10 cellular contexts compared by ENCODE assay signal in the genomic region with DNA sequence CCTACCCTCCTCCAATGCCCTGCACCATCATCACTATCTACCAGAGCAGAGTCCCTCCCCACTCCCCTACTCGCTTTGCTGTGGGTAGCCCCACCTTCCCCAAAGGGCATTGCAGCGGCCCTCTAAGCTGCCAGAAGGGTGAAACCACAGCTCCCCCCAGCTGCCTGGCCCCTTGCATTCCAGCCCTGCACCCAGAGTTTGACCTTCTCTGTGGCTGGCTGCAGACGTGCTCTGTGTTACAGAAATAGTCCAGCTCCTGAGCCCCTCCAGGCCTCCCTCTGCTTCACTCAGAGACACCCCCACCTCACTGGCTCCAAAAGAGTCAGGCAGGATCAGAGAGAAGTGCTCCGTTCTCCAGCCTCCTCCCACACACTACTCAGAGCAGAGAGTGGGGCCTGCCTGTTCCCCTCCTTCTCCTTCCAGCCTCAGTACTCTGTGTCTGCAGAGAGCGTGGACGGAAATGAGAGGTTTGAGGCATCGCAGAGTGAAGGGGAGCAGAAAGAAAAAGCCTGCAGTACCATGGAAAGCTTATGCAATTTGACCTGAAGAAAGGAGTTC.
DNase-seq lines count a peak whose midpoint lies in the region; ATAC-seq, FAIRE-seq and TF ChIP-seq lines count a peak whose summit lies in the region.
"Had no signal": no experiment of that assay in that cellular context is flagged by ENCODE, and none has a peak within 500 bp of the region (broad histone marks: within the 10 kb centered on the region; RNA-seq: fewer than 3 reads in every experiment).

No MANE protein-coding gene starts in this region.

- H3K9me3 ChIP-seq in A549 (no peaks in the 10 kb centered on the region), IMR-90 (ENCODE audit: control insufficient read depth, insufficient read depth, low read length) (no peaks in the 10 kb centered on the region), mucosa of descending colon (no peaks in the 10 kb centered on the region)

- in situ Hi-C loops in IMR-90 (cut with MboI; ENCODE audit: low sequenced_read_pairs), result no loop called here

- H3K79me1 ChIP-seq in IMR-90 (ENCODE audit: low read depth in 1 of 2, low read length in 2 of 2), result peaks cover 0 to 7% of the 10 kb centered on the region in 2 experiments; a peak in 1 of 4 replicates

- H3K36me3 ChIP-seq in IMR-90 (ENCODE audit: control insufficient read depth, insufficient read depth, low read length), result no peaks in the 10 kb centered on the region
- H3K36me3 ChIP-seq in mucosa of descending colon (ENCODE audit: low read depth), result no peaks in the 10 kb centered on the region

- peaks cover 17% of the 10 kb centered on the region for H3K27me3 Mint-ChIP-seq in chondrocyte (ENCODE audit: low read depth)

- FAIRE-seq in A549 (lab: Jason Lieb, UNC), result no peak
- FAIRE-seq: keratinocyte had no signal

- H3K4ac ChIP-seq in IMR-90 (ENCODE audit: low read depth, low read length), result peak overlapping the region; percentile 96

- TF ChIP-seq RAD21 in A549 (conservative IDR thresholded peaks at IDR 0.05 in 1 of 2, IDR thresholded peaks at IDR 0.05 in 1 of 2) (no peak; a peak in 1 of 5 replicates), IMR-90 (IDR thresholded peaks at IDR 0.05; ENCODE audit: low read length) (no peak)

- peak overlapping the region; percentile 64 for H2BK5ac ChIP-seq in IMR-90 (ENCODE audit: low read depth, low read length, poor library complexity, severe bottlenecking)

- dilution Hi-C loops in IMR-90 (cut with HindIII; ENCODE audit: low sequenced_read_pairs, unreplicated experiment), result no loop called here

- WGBS in A549 (ENCODE audit: missing lambda C conversion rate), result 69% methylated on average over 7 of the region's 7 CpGs
- 0% methylated on average over 2 of the region's 7 CpGs; no CpG with 5 or more reads in 1 of the 2 experiments for WGBS in IMR-90 (ENCODE audit: extremely low coverage in 2 of 2, insufficient read length in 1 of 2), 2 experiments

- TF ChIP-seq EP300 in A549 (IDR thresholded peaks at IDR 0.05), result no peak

- intact Hi-C loops in IMR-90 (cut with micrococcal nuclease), result loop anchor here (1.0 to 10.0 kb wide), 3 partner anchors 8 to 84 kb away; partner anchors contain the start of genes GOLT1A and PLEKHA6
- intact Hi-C loops in mucosa of descending colon (cut with DNase I, micrococcal nuclease), result no loop called here

- peak overlapping the region; percentile 92 for H2BK20ac ChIP-seq in IMR-90 (ENCODE audit: low read depth, low read length)

- peak overlapping the region; percentile 86 for H2AK9ac ChIP-seq in IMR-90 (replicated peaks; ENCODE audit: low read depth, low read length, poor library complexity)

- no peaks in the 10 kb centered on the region for H4K20me1 ChIP-seq in IMR-90 (ENCODE audit: insufficient read depth, low read length)

- peak overlapping the region; percentile 68 for H4K91ac ChIP-seq in IMR-90 (ENCODE audit: insufficient read depth, low read depth, low read length)

- H3K4me3 ChIP-seq in A549 (no peak overlapping the region), IMR-90 (ENCODE audit: insufficient read depth, low read depth, low read length) (no peak overlapping the region), mucosa of descending colon (no peak overlapping the region)

- no peak overlapping the region for H3K4me3 Mint-ChIP-seq in chondrocyte (ENCODE audit: unreplicated experiment)

- peak overlapping the region; percentile 53 for H3K9ac ChIP-seq in IMR-90 (ENCODE audit: low read depth, low read length)

- H3K27ac ChIP-seq in A549 (peak overlapping the region; percentile 35 to 78), IMR-90 (ENCODE audit: insufficient read depth, low read length) (peak overlapping the region; percentile 93)

- no peaks in the 10 kb centered on the region for H3K36me3 Mint-ChIP-seq in chondrocyte (ENCODE audit: low read depth)
- H3K36me3 Mint-ChIP-seq: activated naive CD8-positive, alpha-beta T cell had no signal

- TF ChIP-seq CTCF in A549 (IDR thresholded peaks at IDR 0.05) (no peak), IMR-90 (conservative IDR thresholded peaks at IDR 0.05; ENCODE audit: low read depth, low read length) (no peak), chondrocyte (IDR thresholded peaks at IDR 0.05) (no peak), mucosa of descending colon (IDR thresholded peaks at IDR 0.05) (no peak), GM10248 (IDR thresholded peaks at IDR 0.05; ENCODE audit: control extremely low read depth, extremely low read depth, low read depth, missing control alignments) (no peak)

- peaks cover 25% of the 10 kb centered on the region for H3K9me1 ChIP-seq in IMR-90 (ENCODE audit: insufficient read depth, low read length)

- ATAC-seq in A549 (peak in 1 of 2 experiments; percentile 47; a peak in 3 of 6 replicates), IMR-90 (ENCODE audit: low read depth) (peak; percentile 87), mucosa of descending colon (peak; percentile 19)

- H3K4me1 Mint-ChIP-seq in chondrocyte (ENCODE audit: low read depth), result peaks cover 45% of the 10 kb centered on the region

- H3K27ac Mint-ChIP-seq in chondrocyte (ENCODE audit: unreplicated experiment), result peak overlapping the region; percentile 15
- H3K27ac Mint-ChIP-seq: activated naive CD8-positive, alpha-beta T cell had no signal

- H3K9me3 Mint-ChIP-seq in chondrocyte (ENCODE audit: low read depth), result no peaks in the 10 kb centered on the region

- H3K56ac ChIP-seq in IMR-90 (ENCODE audit: extremely low read depth, insufficient read depth, low read length), result peak overlapping the region; percentile 73

- H4K8ac ChIP-seq in IMR-90 (ENCODE audit: low read depth in 2 of 2, low read length in 2 of 2), result peak overlapping the region; percentile 78 to 85

- no peak for DNase-seq in A549 (ENCODE audit: low read depth in 1 of 2, low spot score in 1 of 2)
- DNase-seq in IMR-90, result peak; percentile 92
- DNase-seq in chondrocyte (ENCODE audit: low spot score), result no peak
- no peak for DNase-seq in mucosa of descending colon
- no peak for DNase-seq in GM10248 (ENCODE audit: extremely low spot score)
- no peak for DNase-seq in COR-L47 (lab: John Stamatoyannopoulos, UW)
- no peak for DNase-seq in NCI-H1105 (lab: John Stamatoyannopoulos, UW)
- no peak for DNase-seq in HUDEP-2 (lab: John Stamatoyannopoulos, UW; ENCODE audit: unreplicated experiment in 76 of 76)

- no TSS peak for BruUV-seq in IMR-90 (replicated peaks; lab: Mats Ljungman, UMichigan)

- CTCF ChIA-PET in A549 (lab: Yijun Ruan, JAX), result interaction anchor here (0.9 to 2.8 kb wide), 5 partner anchors 20 to 102 kb away, joined by 3 to 14 read pairs (median 4); no protein-coding TSS in a partner anchor
- CTCF ChIA-PET in IMR-90 (lab: Yijun Ruan, JAX), result interaction anchor here (0.6 to 1.5 kb wide), 4 partner anchors 16 to 67 kb away, joined by 3 to 4 read pairs (median 4); partner anchors contain the start of gene PLEKHA6
- CTCF ChIA-PET in GM10248 (lab: Yijun Ruan, JAX), result interaction anchor here (1.0 kb wide), 1 partner anchor 12 kb away, joined by 4 read pairs; no protein-coding TSS in a partner anchor

- TF ChIP-seq POLR2A in A549 (IDR thresholded peaks at IDR 0.05; ENCODE audit: low read length), result no peak
- TF ChIP-seq POLR2A in IMR-90 (IDR thresholded peaks at IDR 0.05; ENCODE audit: low read depth, low read length), result no peak

- peak overlapping the region; percentile 67; the same call in 1 of the 2 replicates for H2AK5ac ChIP-seq in IMR-90 (ENCODE audit: low read depth, low read length)

- peak overlapping the region; percentile 92 for H4K5ac ChIP-seq in IMR-90 (ENCODE audit: low read depth, low read length)

- peak overlapping the region; percentile 66 for H3K23ac ChIP-seq in IMR-90 (ENCODE audit: low read depth, low read length)

- POLR2A ChIA-PET in A549 (lab: Yijun Ruan, JAX), result no interaction called here
- POLR2A ChIA-PET in IMR-90 (lab: Charles Lee; ENCODE audit: unreplicated experiment), result no interaction called here
- POLR2A ChIA-PET in GM10248 (lab: Yijun Ruan, JAX), result no interaction called here

- peak overlapping the region; percentile 85 for H3K18ac ChIP-seq in IMR-90 (ENCODE audit: low read depth, low read length)

- no peaks in the 10 kb centered on the region for H3K27me3 ChIP-seq in IMR-90 (ENCODE audit: control insufficient read depth, insufficient read depth, low read length)

- H2BK120ac ChIP-seq in IMR-90 (ENCODE audit: low read depth, low read length), result peak overlapping the region; percentile 97

- H3K14ac ChIP-seq in IMR-90 (replicated peaks; ENCODE audit: low read depth, low read length), result peak overlapping the region; percentile 70

- peak overlapping the region; percentile 57 for H3K4me2 ChIP-seq in A549
- peak overlapping the region; percentile 72 for H3K4me2 ChIP-seq in IMR-90 (ENCODE audit: low read depth, low read length)

- H2BK15ac ChIP-seq in IMR-90 (ENCODE audit: low read depth, low read length), result peak overlapping the region; percentile 83

- H3K4me1 ChIP-seq in A549 (peaks cover 42% of the 10 kb centered on the region), IMR-90 (ENCODE audit: control insufficient read depth, insufficient read depth, low read length) (peaks cover 28% of the 10 kb centered on the region), mucosa of descending colon (ENCODE audit: low read depth) (peaks cover 46% of the 10 kb centered on the region)

- peak overlapping the region; percentile 68 for H2AFZ ChIP-seq in IMR-90 (replicated peaks; ENCODE audit: low read length, poor library complexity)

TF ChIP-seq in A549, 52 proteins besides CTCF, POLR2A, EP300 and RAD21 (continues in another document):
- TF ChIP-seq ZC3H11A (IDR thresholded peaks at IDR 0.05), result no peak

TF ChIP-seq in IMR-90, 13 proteins besides CTCF, POLR2A, EP300 and RAD21:
- TF ChIP-seq MAZ (IDR thresholded peaks at IDR 0.05; ENCODE audit: borderline replicate concordance, low read depth, low read length) (peak; percentile 89; the same call in 1 of the 2 replicates), NFE2L2 (IDR thresholded peaks at IDR 0.05; ENCODE audit: low read depth, low read length) (no peak), SMC3 (IDR thresholded peaks at IDR 0.05; ENCODE audit: low read depth, low read length) (no peak), RFX5 (IDR thresholded peaks at IDR 0.05; ENCODE audit: low read depth, low read length) (no peak), CEBPB (IDR thresholded peaks at IDR 0.05; ENCODE audit: low read depth, low read length) (peak; percentile 35; the same call in 1 of the 2 replicates), MAFK (IDR thresholded peaks at IDR 0.05; ENCODE audit: low read depth, low read length) (no peak), RCOR1 (IDR thresholded peaks at IDR 0.05; ENCODE audit: insufficient replicate concordance, low read length) (no peak)
- TF ChIP-seq, protein P1, sequence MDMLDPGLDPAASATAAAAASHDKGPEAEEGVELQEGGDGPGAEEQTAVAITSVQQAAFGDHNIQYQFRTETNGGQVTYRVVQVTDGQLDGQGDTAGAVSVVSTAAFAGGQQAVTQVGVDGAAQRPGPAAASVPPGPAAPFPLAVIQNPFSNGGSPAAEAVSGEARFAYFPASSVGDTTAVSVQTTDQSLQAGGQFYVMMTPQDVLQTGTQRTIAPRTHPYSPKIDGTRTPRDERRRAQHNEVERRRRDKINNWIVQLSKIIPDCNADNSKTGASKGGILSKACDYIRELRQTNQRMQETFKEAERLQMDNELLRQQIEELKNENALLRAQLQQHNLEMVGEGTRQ (IDR thresholded peaks at IDR 0.05; ENCODE audit: low read depth, low read length), result no peak
